28 cellular contexts compared by ENCODE assay signal in the genomic region with DNA sequence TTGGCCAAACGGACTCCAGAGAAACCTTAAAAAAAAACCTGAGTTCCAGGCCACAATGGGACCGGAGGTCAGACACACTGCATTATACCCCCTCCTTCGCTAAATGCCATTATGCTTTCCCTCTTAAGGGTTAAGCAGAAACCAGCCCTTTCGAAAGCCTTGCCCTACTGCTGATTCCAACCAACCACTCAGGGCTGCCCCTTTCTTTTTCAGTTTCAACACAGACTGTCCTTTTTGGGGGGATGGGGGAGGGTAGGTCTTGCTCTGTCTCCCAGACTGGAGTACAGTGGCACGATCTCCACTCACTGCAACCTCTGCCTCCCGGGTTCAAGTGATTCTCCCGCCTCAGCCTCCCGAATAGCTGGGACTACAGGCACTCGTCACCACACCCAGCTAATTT. TPM values are rescaled to one million over a fixed set of nuclear protein-coding genes. Genes with fewer than 3 reads are reported as not detected.
"Had no signal": no experiment of that assay in that cellular context is flagged by ENCODE, and none has a peak within 500 bp of the region (broad histone marks: within the 10 kb centered on the region; RNA-seq: fewer than 3 reads in every experiment).

No MANE protein-coding gene starts in this region.

- H3K4me1 ChIP-seq: parathyroid adenoma, psoas muscle, right lobe of liver, sigmoid colon, suprapubic skin, tibial artery, transverse colon, upper lobe of right lung, uterus had no signal

- ATAC-seq: natural killer cell; psoas muscle; right cardiac atrium; right lobe of liver; stimulated activated memory B cell treated with anti-CD40 and anti-IgM and Interleukin-4, amounts not matched to agents 10 μg/mL and 1 μg/mL and 100 μg/mL, for 72 hours; stimulated activated naive CD8-positive, alpha-beta T cell treated with anti-CD3 and anti-CD28 coated beads, Interleukin-15, amount 100 ng/mL, for 72 hours; stimulated activated naive CD8-positive, alpha-beta T cell treated with anti-CD3 and anti-CD28 coated beads, Interleukin-15, Interleukin-2, amounts not matched to agents 100 U/mL and 50 U/mL, for 24 hours; upper lobe of right lung had no signal

- H3K27ac Mint-ChIP-seq: natural killer cell; neural progenitor cell; progenitor cell of endocrine pancreas; stimulated activated memory B cell treated with anti-CD40 and anti-IgM and Interleukin-4, amounts not matched to agents 10 μg/mL and 1 μg/mL and 100 μg/mL, for 72 hours; stimulated activated naive CD8-positive, alpha-beta T cell treated with anti-CD3 and anti-CD28 coated beads, Interleukin-15, amount 100 ng/mL, for 72 hours; type B pancreatic cell had no signal

- H3K9me3 Mint-ChIP-seq: natural killer cell; neural progenitor cell; stimulated activated memory B cell treated with anti-CD40 and anti-IgM and Interleukin-4, amounts not matched to agents 10 μg/mL and 1 μg/mL and 100 μg/mL, for 72 hours; stimulated activated naive CD8-positive, alpha-beta T cell treated with anti-CD3 and anti-CD28 coated beads, Interleukin-15, amount 100 ng/mL, for 72 hours; type B pancreatic cell had no signal

- H3K27ac ChIP-seq: neural progenitor cell, ovary, parathyroid adenoma, psoas muscle, right lobe of liver, sigmoid colon, suprapubic skin, testis, tibial artery, transverse colon, upper lobe of right lung, uterus had no signal

- H3K36me3 ChIP-seq: neural progenitor cell, ovary, right lobe of liver, sigmoid colon, suprapubic skin, tibial artery, transverse colon, upper lobe of right lung, uterus had no signal

- H3K4me2 ChIP-seq: neural progenitor cell had no signal

- H2AFZ ChIP-seq: neural progenitor cell, parathyroid adenoma had no signal

- H3K4me3 ChIP-seq: neural progenitor cell, ovary, psoas muscle, right lobe of liver, sigmoid colon, suprapubic skin, testis, tibial artery, transverse colon, upper lobe of right lung, uterus had no signal

- H3K9me3 ChIP-seq: ovary, psoas muscle, right lobe of liver, sigmoid colon, suprapubic skin, testis, tibial artery, transverse colon, upper lobe of right lung, uterus had no signal

- H3K36me3 Mint-ChIP-seq: natural killer cell; neural progenitor cell; stimulated activated memory B cell treated with anti-CD40 and anti-IgM and Interleukin-4, amounts not matched to agents 10 μg/mL and 1 μg/mL and 100 μg/mL, for 72 hours; type B pancreatic cell had no signal

- H3K27me3 ChIP-seq: neural progenitor cell, ovary, right lobe of liver, testis, transverse colon, uterus had no signal

- H3K9ac ChIP-seq: neural progenitor cell, parathyroid adenoma had no signal

- H3K79me2 ChIP-seq: parathyroid adenoma had no signal

- DNase-seq: natural killer cell; occipital lobe; ovary; psoas muscle; right cardiac atrium; right lobe of liver; sigmoid colon; small intestine; stimulated activated CD4-positive, alpha-beta T cell treated with anti-CD3 and anti-CD28 coated beads, Interleukin-15, amount 100 ng/mL, for 24 hours; stimulated activated CD4-positive, alpha-beta T cell treated with anti-CD3 and anti-CD28 coated beads, Interleukin-2, amount 100 ng/mL, for 24 hours; stimulated activated CD4-positive, alpha-beta T cell treated with anti-CD3 and anti-CD28 coated beads, Interleukin-2, amount 100 ng/mL, for 48 hours; stimulated activated CD4-positive, alpha-beta T cell treated with anti-CD3 and anti-CD28 coated beads, Interleukin-4, amount 100 ng/mL, for 24 hours; stimulated activated naive CD4-positive, alpha-beta T cell; stimulated activated naive CD8-positive, alpha-beta T cell treated with anti-CD3 and anti-CD28 coated beads, Interleukin-15, amount 100 ng/mL, for 72 hours; stimulated activated naive CD8-positive, alpha-beta T cell treated with anti-CD3 and anti-CD28 coated beads, Interleukin-15, Interleukin-2, amounts not matched to agents 100 U/mL and 50 U/mL, for 24 hours; substantia nigra; tibial artery; transverse colon; upper lobe of right lung; uterus had no signal

RNA-seq across cellular contexts. Expression of gene PPP2R2C, which starts 53.1 kb away (rescaled TPM):
- total RNA-seq: natural killer cell, skeletal muscle tissue had no signal
